ENCODE assay signal across 18 cellular contexts in genomic region chr3:165669967-165670366, GRCh38.
DNase-seq lines count a peak whose midpoint lies in the region; ATAC-seq and TF ChIP-seq lines count a peak whose summit lies in the region.
"Had no signal": no experiment of that assay in that cellular context is flagged by ENCODE, and none has a peak within 500 bp of the region (broad histone marks: within the 10 kb centered on the region; RNA-seq: fewer than 3 reads in every experiment).

No MANE protein-coding gene starts in this region.

- no peaks in the 10 kb centered on the region for H3K36me3 ChIP-seq in esophagus muscularis mucosa
- no peaks in the 10 kb centered on the region for H3K36me3 ChIP-seq in rectal smooth muscle tissue (ENCODE audit: control insufficient read depth, insufficient read depth, low read length)
- H3K36me3 ChIP-seq: SJSA1 had no signal

- H3K27ac ChIP-seq in esophagus muscularis mucosa (replicated peaks in 1 of 4), result peak overlapping the region; percentile 57 to 70 (median 68)
- peak overlapping the region; percentile 75 for H3K27ac ChIP-seq in rectal smooth muscle tissue (ENCODE audit: low read depth, low read length)
- H3K27ac ChIP-seq: A549, HL-60, RWPE1, SJSA1 had no signal

- TF ChIP-seq EP300 in esophagus muscularis mucosa (IDR thresholded peaks at IDR 0.05), result no peak

- no peak overlapping the region for H3K9ac ChIP-seq in rectal smooth muscle tissue (ENCODE audit: low read length)

- H3K27me3 ChIP-seq in esophagus muscularis mucosa, result no peaks in the 10 kb centered on the region
- no peaks in the 10 kb centered on the region for H3K27me3 ChIP-seq in rectal smooth muscle tissue (ENCODE audit: control insufficient read depth, insufficient read depth, low read length)
- H3K27me3 ChIP-seq: SJSA1 had no signal

- ATAC-seq in GM18868 (IDR thresholded peaks at IDR 0.05; ENCODE audit: unreplicated experiment) (no peak), HG03280 (IDR thresholded peaks at IDR 0.05; ENCODE audit: unreplicated experiment) (no peak)
- ATAC-seq: A549, GM23338 had no signal

- TF ChIP-seq CTCF in esophagus muscularis mucosa (IDR thresholded peaks at IDR 0.05), result no peak
- no peak for TF ChIP-seq CTCF in foreskin fibroblast (IDR thresholded peaks at IDR 0.05; ENCODE audit: low read depth, low read length)

- DNase-seq in ELR (ENCODE audit: low read depth) (peak; percentile 25), NCI-H226 (peak; percentile 21), esophagus muscularis mucosa (ENCODE audit: extremely low spot score) (no peak), foreskin fibroblast (no peak), GF-D8 (lab: John Stamatoyannopoulos, UW) (no peak)
- DNase-seq: Caco-2, KG1, NCI-H1436, NCI-H2081 treated with DMSO at 0.1 percent for 48 hours, NCI-H524 treated with DMSO at 0.1 percent for 48 hours had no signal

- H3K4me3 ChIP-seq in esophagus muscularis mucosa, result no peak overlapping the region
- H3K4me3 ChIP-seq in rectal smooth muscle tissue (ENCODE audit: low read length), result no peak overlapping the region
- H3K4me3 ChIP-seq in foreskin fibroblast (ENCODE audit: low read depth in 1 of 2, low read length in 2 of 2), result no peak overlapping the region
- H3K4me3 ChIP-seq: A549, GM23338, SJSA1 had no signal

- intact Hi-C loops in esophagus muscularis mucosa (cut with DNase I), result no loop called here

- no peaks in the 10 kb centered on the region for H3K9me3 ChIP-seq in esophagus muscularis mucosa
- H3K9me3 ChIP-seq: A549, Caco-2, SJSA1 had no signal

- TF ChIP-seq POLR2A in esophagus muscularis mucosa (IDR thresholded peaks at IDR 0.05; ENCODE audit: low read depth), result no peak

- peaks cover 0 to 27% (median 15%) of the 10 kb centered on the region in 4 donors for H3K4me1 ChIP-seq in esophagus muscularis mucosa
- peaks cover 19% of the 10 kb centered on the region for H3K4me1 ChIP-seq in rectal smooth muscle tissue (ENCODE audit: control insufficient read depth, insufficient read depth, low read length)
- H3K4me1 ChIP-seq: A549, Caco-2 had no signal

- 31% methylated on average over 2 of the region's 2 CpGs for whole genome bisulfite sequencing in esophagus muscularis mucosa

Comparison
In these comparisons a context has a peak if more than half of its experiments do, and no peak if none do; other contexts are left out.
1. DNase-seq: peak in ELR (single experiment) and NCI-H226 (single experiment); none in esophagus muscularis mucosa (single experiment), foreskin fibroblast (0 of 2) and GF-D8 (single experiment).